ENCODE assay signal across 15 cellular contexts in genomic region chr2:74093426-74093825, GRCh38. TPM values are rescaled to one million over a fixed set of nuclear protein-coding genes. Genes with fewer than 3 reads are reported as not detected.
DNase-seq lines count a peak whose midpoint lies in the region; TF ChIP-seq lines count a peak whose summit lies in the region.
"Had no signal": no experiment of that assay in that cellular context is flagged by ENCODE, and none has a peak within 500 bp of the region (broad histone marks: within the 10 kb centered on the region; RNA-seq: fewer than 3 reads in every experiment).

No MANE protein-coding gene starts in this region.

- in situ Hi-C loops in GM13976 (cut with MboI; ENCODE audit: low sequenced_read_pairs, unreplicated experiment), result no loop called here

- H3K4me3 ChIP-seq in dorsolateral prefrontal cortex (peak overlapping the region in 1 of 59 donors; percentile 14), coronary artery (no peak overlapping the region)
- H3K4me3 ChIP-seq: GM23248 had no signal

- H3K27ac ChIP-seq in dorsolateral prefrontal cortex (peak overlapping the region in 58 of 59 donors; percentile 64 to 94 (median 87)), substantia nigra (ENCODE audit: low read depth, low read length, poor library complexity, severe bottlenecking) (peak overlapping the region; percentile 62), coronary artery (no peak overlapping the region)
- H3K27ac ChIP-seq: 22Rv1, GM23248, HL-60 had no signal

- no peaks in the 10 kb centered on the region for H3K27me3 ChIP-seq in dorsolateral prefrontal cortex

- intact Hi-C loops in dorsolateral prefrontal cortex (cut with DNase I), result loop anchor here in 1 of 2 donors (5.0 kb wide), 1 partner anchor 91 kb away; no protein-coding TSS in a partner anchor

- DNase-seq in activated CD8-positive, alpha-beta memory T cell treated with anti-CD3 and anti-CD28 coated beads for 24 hours, result peak; percentile 41
- DNase-seq in activated CD8-positive, alpha-beta memory T cell treated with anti-CD3 and anti-CD28 coated beads, Interleukin-2, amount 50 U/mL, for 4 hours, result no peak
- peak; percentile 35 for DNase-seq in activated CD8-positive, alpha-beta memory T cell treated with anti-CD3 and anti-CD28 coated beads, Interleukin-2, amount 50 U/mL, for 48 hours
- DNase-seq in dorsolateral prefrontal cortex (no peak), substantia nigra (lab: John Stamatoyannopoulos, UW) (no peak), coronary artery (ENCODE audit: low spot score) (no peak), GM13976 (ENCODE audit: low spot score) (no peak), GM10266 (ENCODE audit: extremely low spot score) (no peak)
- DNase-seq: Caco-2; CD8-positive, alpha-beta memory T cell; DND-41; GF-D8; GM23248 had no signal

- TF ChIP-seq CTCF in dorsolateral prefrontal cortex (IDR thresholded peaks at IDR 0.05 in 54 of 56, conservative IDR thresholded peaks at IDR 0.05 in 2 of 56; ENCODE audit: low read depth in 1 of 56, partially characterized antibody in 56 of 56) (no peak), coronary artery (IDR thresholded peaks at IDR 0.05) (no peak), GM13976 (IDR thresholded peaks at IDR 0.05; ENCODE audit: borderline replicate concordance, control extremely low read depth, extremely low read depth, insufficient read depth, missing control alignments) (no peak), GM10266 (IDR thresholded peaks at IDR 0.05; ENCODE audit: control insufficient read depth, insufficient read depth, low read depth, missing control alignments) (no peak)

RNA-seq across cellular contexts. Expression of gene BOLA3, which starts 54.3 kb away (rescaled TPM):
- 10 to 100 TPM; 15.9 to 49.1 (median 32.0) TPM for total RNA-seq in dorsolateral prefrontal cortex

Comparison
In these comparisons a context has a peak if more than half of its experiments do, and no peak if none do; other contexts are left out.
1. DNase-seq: peak in activated CD8-positive, alpha-beta memory T cell treated with anti-CD3 and anti-CD28 coated beads for 24 hours (single experiment) and activated CD8-positive, alpha-beta memory T cell treated with anti-CD3 and anti-CD28 coated beads, Interleukin-2, amount 50 U/mL, for 48 hours (single experiment); none in activated CD8-positive, alpha-beta memory T cell treated with anti-CD3 and anti-CD28 coated beads, Interleukin-2, amount 50 U/mL, for 4 hours (single experiment), dorsolateral prefrontal cortex (0 of 10), substantia nigra (0 of 49), coronary artery (single experiment), GM13976 (single experiment) and GM10266 (single experiment).
2. H3K27ac ChIP-seq: peak in dorsolateral prefrontal cortex (58 of 59) and substantia nigra (single experiment); none in coronary artery (0 of 2).